Comparison of ENCODE assay signal across 23 cellular contexts in genomic region chr5:78805474-78806124, GRCh38.
"Had no signal": no experiment of that assay in that cellular context is flagged by ENCODE, and none has a peak within 500 bp of the region (broad histone marks: within the 10 kb centered on the region; RNA-seq: fewer than 3 reads in every experiment).

No MANE protein-coding gene starts in this region.

- H3K36me3 ChIP-seq: adrenal gland, heart right ventricle, lower lobe of right lung, neutrophil, thyroid gland, upper lobe of right lung, WERI-Rb-1 had no signal

- DNase-seq: activated CD4-positive, alpha-beta T cell treated with anti-CD3 and anti-CD28 coated beads, Interleukin-2, amount 10 ng/mL, durations not matched to agents 7 days and 5 days; activated CD4-positive, CD25-positive, alpha-beta regulatory T cell treated with anti-CD3 and anti-CD28 coated beads, Interleukin-2, amount 50 U/mL, for 72 hours; activated CD8-positive, alpha-beta T cell treated with anti-CD3 and anti-CD28 coated beads, Interleukin-2, amount 10 ng/mL, durations not matched to agents 7 days and 5 days; activated T-cell treated with anti-CD3 and anti-CD28 coated beads, Interleukin-2, amount 50 U/mL, for 1 hour; adrenal gland; cerebellar nuclear complex; cortex of kidney; heart right ventricle; lower lobe of right lung; natural killer cell; right cardiac atrium; stimulated activated CD4-positive, alpha-beta T cell treated with anti-CD3 and anti-CD28 coated beads, Interleukin-12 subunit alpha, Interleukin-12 subunit beta, amount 100 ng/mL, for 4 hours; stimulated activated CD4-positive, alpha-beta T cell treated with anti-CD3 and anti-CD28 coated beads, Interleukin-4, amount 100 ng/mL, for 4 hours; stimulated activated naive CD8-positive, alpha-beta T cell treated with anti-CD3 and anti-CD28 coated beads, Interleukin-15, Interleukin-2, amounts not matched to agents 100 U/mL and 50 U/mL, for 24 hours; T-cell; thyroid gland; upper lobe of right lung; WERI-Rb-1 had no signal

- H3K4me3 ChIP-seq: adrenal gland, heart right ventricle, lower lobe of right lung, thyroid gland, upper lobe of right lung had no signal

- ATAC-seq: activated CD8-positive, alpha-beta T cell treated with anti-CD3 and anti-CD28 coated beads, Interleukin-2, amount 10 ng/mL, durations not matched to agents 7 days and 5 days; activated T-helper 17 cell treated with anti-CD3 and anti-CD28 coated beads, Interleukin-2, amount 50 U/mL, for 72 hours; heart right ventricle; left lobe of liver; lower lobe of right lung; natural killer cell; right cardiac atrium; stimulated activated naive CD8-positive, alpha-beta T cell treated with anti-CD3 and anti-CD28 coated beads, Interleukin-15, Interleukin-2, amounts not matched to agents 100 U/mL and 50 U/mL, for 24 hours; T-cell; upper lobe of right lung had no signal

- H3K4me1 ChIP-seq: adrenal gland, lower lobe of right lung, parathyroid adenoma had no signal

- H3K9ac ChIP-seq: parathyroid adenoma had no signal

- H3K27ac ChIP-seq: adrenal gland, epithelial cell of prostate, heart right ventricle, lower lobe of right lung, neutrophil, parathyroid adenoma, thyroid gland, upper lobe of right lung, WERI-Rb-1 had no signal

- H2AFZ ChIP-seq: parathyroid adenoma had no signal

- H3K27me3 ChIP-seq: adrenal gland, heart right ventricle, neutrophil, thyroid gland, upper lobe of right lung had no signal

- H3K9me3 ChIP-seq: adrenal gland, heart right ventricle, lower lobe of right lung, neutrophil, thyroid gland, upper lobe of right lung had no signal
